ENCODE assay signal across 22 cellular contexts in the genomic region with DNA sequence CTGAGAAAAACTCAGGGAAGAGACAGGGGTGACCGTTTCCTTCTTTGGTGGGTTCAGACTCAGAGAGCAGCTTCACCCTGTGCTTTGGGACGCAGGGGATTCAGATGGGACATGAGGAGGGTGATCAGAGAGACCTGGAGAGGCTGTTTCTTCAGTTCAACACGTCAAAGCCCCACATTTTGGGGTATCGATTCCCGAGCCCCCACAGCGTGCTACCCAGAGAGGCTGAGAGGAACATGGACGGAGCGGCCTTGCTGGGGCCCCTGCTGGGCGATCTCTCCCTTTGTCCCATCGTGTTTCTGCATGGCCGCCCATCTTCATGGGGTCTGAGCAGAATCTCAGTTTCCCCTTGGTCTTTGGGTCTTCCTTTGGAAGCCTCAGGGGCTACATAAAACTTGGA. TPM values are rescaled to one million over a fixed set of nuclear protein-coding genes. Genes with fewer than 3 reads are reported as not detected.
DNase-seq lines count a peak whose midpoint lies in the region; ATAC-seq and TF ChIP-seq lines count a peak whose summit lies in the region.
"Had no signal": no experiment of that assay in that cellular context is flagged by ENCODE, and none has a peak within 500 bp of the region (broad histone marks: within the 10 kb centered on the region; RNA-seq: fewer than 3 reads in every experiment).

No MANE protein-coding gene starts in this region.

- H3F3A ChIP-seq in neural progenitor cell (ENCODE audit: low read depth) = peaks cover 4% of the 10 kb centered on the region

- H3K27me3 Mint-ChIP-seq in T-helper 2 cell treated with Interferon-gamma antibody and Interleukin-4, amounts not matched to agents 5 μg/mL and 100 μg/mL, for 36 hours (ENCODE audit: low read depth) = peaks cover 1% of the 10 kb centered on the region
- peaks cover 40% of the 10 kb centered on the region for H3K27me3 Mint-ChIP-seq in chondrocyte (ENCODE audit: low read depth)
- H3K27me3 Mint-ChIP-seq in neural progenitor cell (ENCODE audit: insufficient read depth, low read depth) = peaks cover 7% of the 10 kb centered on the region

- no peaks in the 10 kb centered on the region for H3K79me2 ChIP-seq in neural progenitor cell (ENCODE audit: low read depth)

- no peaks in the 10 kb centered on the region for H3K9me3 Mint-ChIP-seq in T-helper 2 cell treated with Interferon-gamma antibody and Interleukin-4, amounts not matched to agents 5 μg/mL and 100 μg/mL, for 36 hours
- H3K9me3 Mint-ChIP-seq in chondrocyte (ENCODE audit: low read depth) (no peaks in the 10 kb centered on the region), neural progenitor cell (peaks cover 4% of the 10 kb centered on the region)
- H3K9me3 Mint-ChIP-seq: CD8-positive, alpha-beta T cell had no signal

- H2AFZ ChIP-seq in neural progenitor cell (replicated peaks) = no peak overlapping the region

- H3K27ac Mint-ChIP-seq in T-helper 2 cell treated with Interferon-gamma antibody and Interleukin-4, amounts not matched to agents 5 μg/mL and 100 μg/mL, for 36 hours = peak overlapping the region; percentile 46
- no peak overlapping the region for H3K27ac Mint-ChIP-seq in chondrocyte (ENCODE audit: unreplicated experiment)
- peak overlapping the region; percentile 13 for H3K27ac Mint-ChIP-seq in neural progenitor cell
- H3K27ac Mint-ChIP-seq: CD8-positive, alpha-beta T cell had no signal

- H3K9me3 ChIP-seq in BLaER1 = no peaks in the 10 kb centered on the region
- no peaks in the 10 kb centered on the region for H3K9me3 ChIP-seq in neural progenitor cell (ENCODE audit: low read depth)
- H3K9me3 ChIP-seq in heart right ventricle = no peaks in the 10 kb centered on the region
- H3K9me3 ChIP-seq: HAP-1 had no signal

- no peak for DNase-seq in T-helper 2 cell treated with Interferon-gamma antibody and Interleukin-4, amounts not matched to agents 5 μg/mL and 100 μg/mL, for 36 hours (ENCODE audit: low spot score)
- no peak for DNase-seq in T-helper 2 cell
- peak; percentile 47 for DNase-seq in chondrocyte (ENCODE audit: low spot score)
- no peak for DNase-seq in neural progenitor cell (ENCODE audit: low spot score)
- no peak for DNase-seq in heart right ventricle
- DNase-seq in T-helper 1 cell = no peak
- DNase-seq: Calu3, GF-D8, NCI-H1048, NCI-H1436, NCI-H1930, NCI-H226, NCI-H524, NCI-H82, OCI-M1 had no signal

- intact Hi-C loops in heart right ventricle (cut with DNase I) = no loop called here

- no peaks in the 10 kb centered on the region for H3K36me3 ChIP-seq in BLaER1
- H3K36me3 ChIP-seq in neural progenitor cell = no peaks in the 10 kb centered on the region
- H3K36me3 ChIP-seq in heart right ventricle = no peaks in the 10 kb centered on the region
- H3K36me3 ChIP-seq: HAP-1 had no signal

- H3K9ac ChIP-seq in BLaER1 (peak overlapping the region; percentile 65), neural progenitor cell (no peak overlapping the region)
- H3K9ac ChIP-seq: KMS-11 had no signal

- H3K27ac ChIP-seq in BLaER1 = peak overlapping the region; percentile 79
- no peak overlapping the region for H3K27ac ChIP-seq in neural progenitor cell
- H3K27ac ChIP-seq in heart right ventricle = no peak overlapping the region
- H3K27ac ChIP-seq: 22Rv1, HL-60, KMS-11 had no signal

- no peaks in the 10 kb centered on the region for H3K4me1 Mint-ChIP-seq in T-helper 2 cell treated with Interferon-gamma antibody and Interleukin-4, amounts not matched to agents 5 μg/mL and 100 μg/mL, for 36 hours (ENCODE audit: low read depth)
- H3K4me1 Mint-ChIP-seq in chondrocyte (ENCODE audit: low read depth) = no peaks in the 10 kb centered on the region
- no peaks in the 10 kb centered on the region for H3K4me1 Mint-ChIP-seq in neural progenitor cell

- no peaks in the 10 kb centered on the region for H3K27me3 ChIP-seq in BLaER1
- no peaks in the 10 kb centered on the region for H3K27me3 ChIP-seq in neural progenitor cell
- H3K27me3 ChIP-seq in heart right ventricle = peaks cover 0 to 46% (median 20%) of the 10 kb centered on the region in 7 donors

- TF ChIP-seq CTCF in chondrocyte (IDR thresholded peaks at IDR 0.05) (no peak), neural progenitor cell (IDR thresholded peaks at IDR 0.05) (no peak), heart right ventricle (IDR thresholded peaks at IDR 0.05) (no peak)

- no peak overlapping the region for H3K4me3 Mint-ChIP-seq in T-helper 2 cell treated with Interferon-gamma antibody and Interleukin-4, amounts not matched to agents 5 μg/mL and 100 μg/mL, for 36 hours
- H3K4me3 Mint-ChIP-seq in chondrocyte (ENCODE audit: unreplicated experiment) (no peak overlapping the region), neural progenitor cell (no peak overlapping the region)
- H3K4me3 Mint-ChIP-seq: CD8-positive, alpha-beta T cell had no signal

- peaks cover 99% of the 10 kb centered on the region for H3K4me1 ChIP-seq in BLaER1
- no peaks in the 10 kb centered on the region for H3K4me1 ChIP-seq in neural progenitor cell
- H3K4me1 ChIP-seq in heart right ventricle = no peaks in the 10 kb centered on the region
- H3K4me1 ChIP-seq: HAP-1 had no signal

- no peaks in the 10 kb centered on the region for H3K36me3 Mint-ChIP-seq in T-helper 2 cell treated with Interferon-gamma antibody and Interleukin-4, amounts not matched to agents 5 μg/mL and 100 μg/mL, for 36 hours (ENCODE audit: low read depth)
- no peaks in the 10 kb centered on the region for H3K36me3 Mint-ChIP-seq in chondrocyte (ENCODE audit: low read depth)
- H3K36me3 Mint-ChIP-seq in neural progenitor cell = no peaks in the 10 kb centered on the region
- H3K36me3 Mint-ChIP-seq: CD8-positive, alpha-beta T cell had no signal

- H3K4me2 ChIP-seq in BLaER1 = peak overlapping the region; percentile 88
- H3K4me2 ChIP-seq in neural progenitor cell = no peak overlapping the region
- H3K4me2 ChIP-seq: KMS-11 had no signal

- H4K20me1 ChIP-seq in BLaER1 = no peaks in the 10 kb centered on the region
- H4K20me1 ChIP-seq in neural progenitor cell (ENCODE audit: low read depth) = no peaks in the 10 kb centered on the region

- ATAC-seq in GM18502 (IDR thresholded peaks at IDR 0.05; ENCODE audit: poor library complexity, unreplicated experiment) = no peak
- no peak for ATAC-seq in heart right ventricle

- H3K4me3 ChIP-seq in BLaER1 (no peak overlapping the region), neural progenitor cell (no peak overlapping the region), heart right ventricle (no peak overlapping the region)
- H3K4me3 ChIP-seq: HAP-1 had no signal

- 91 to 94% methylated on average over 11 of the region's 11 CpGs for WGBS in heart right ventricle, 2 donors

RNA-seq across cellular contexts. Expression of gene PXDN, which starts 38.2 kb away (rescaled TPM):
- 499 to 576 TPM (median 571 TPM) in 3 replicates for total RNA-seq in chondrocyte
- 118 and 128 TPM in 2 replicates for total RNA-seq in neural progenitor cell (ENCODE audit: low replicate concordance)
- total RNA-seq in heart right ventricle = 10 to 100 TPM; 12.3 to 65.0 (median 20.3) TPM
- 10 to 100 TPM in 1 of 2 donors, 1 to 10 TPM in 1; 7.8 to 19.1 TPM for polyA plus RNA-seq in heart right ventricle
- total RNA-seq: Calu3 had no signal
